13 cellular contexts compared by ENCODE assay signal in genomic region chr9:99967457-99967856, GRCh38.
"Had no signal": no experiment of that assay in that cellular context is flagged by ENCODE, and none has a peak within 500 bp of the region (broad histone marks: within the 10 kb centered on the region; RNA-seq: fewer than 3 reads in every experiment).

No MANE protein-coding gene starts in this region.

- H3K4me3 Mint-ChIP-seq: activated CD4-positive, alpha-beta memory T cell treated with anti-CD3 and anti-CD28 coated beads, Interleukin-2, amount 10 ng/mL, durations not matched to agents 7 days and 5 days; activated T-cell treated with anti-CD3 and anti-CD28 coated beads, Interleukin-2, amount 50 U/mL, for 4 hours; stimulated activated memory B cell treated with anti-CD40 and anti-IgM and Interleukin-4, amounts not matched to agents 10 μg/mL and 1 μg/mL and 100 μg/mL, for 72 hours had no signal

- H3K4me1 ChIP-seq: esophagus muscularis mucosa had no signal

- H3K9me3 ChIP-seq: esophagus muscularis mucosa, neutrophil had no signal

- H3K9me3 Mint-ChIP-seq: activated CD4-positive, alpha-beta memory T cell treated with anti-CD3 and anti-CD28 coated beads, Interleukin-2, amount 10 ng/mL, durations not matched to agents 7 days and 5 days; activated naive CD4-positive, alpha-beta T cell treated with anti-CD3 and anti-CD28 coated beads, Interleukin-2, amount 50 U/mL, for 72 hours; activated T-cell treated with anti-CD3 and anti-CD28 coated beads, Interleukin-2, amount 50 U/mL, for 4 hours; stimulated activated memory B cell treated with anti-CD40 and anti-IgM and Interleukin-4, amounts not matched to agents 10 μg/mL and 1 μg/mL and 100 μg/mL, for 72 hours had no signal

- ATAC-seq: activated naive CD4-positive, alpha-beta T cell treated with anti-CD3 and anti-CD28 coated beads, Interleukin-2, amount 50 U/mL, for 72 hours; activated T-cell treated with anti-CD3 and anti-CD28 coated beads, Interleukin-2, amount 50 U/mL, for 4 hours; stimulated activated memory B cell treated with anti-CD40 and anti-IgM and Interleukin-4, amounts not matched to agents 10 μg/mL and 1 μg/mL and 100 μg/mL, for 72 hours had no signal

- H3K27ac ChIP-seq: esophagus muscularis mucosa, hepatocyte, neutrophil had no signal

- H3K27me3 ChIP-seq: esophagus muscularis mucosa, hepatocyte, neutrophil had no signal

- H3K27me3 Mint-ChIP-seq: activated CD4-positive, alpha-beta memory T cell treated with anti-CD3 and anti-CD28 coated beads, Interleukin-2, amount 10 ng/mL, durations not matched to agents 7 days and 5 days; stimulated activated memory B cell treated with anti-CD40 and anti-IgM and Interleukin-4, amounts not matched to agents 10 μg/mL and 1 μg/mL and 100 μg/mL, for 72 hours had no signal

- H3K4me3 ChIP-seq: esophagus muscularis mucosa, hepatocyte had no signal

- H3K27ac Mint-ChIP-seq: activated CD4-positive, alpha-beta memory T cell treated with anti-CD3 and anti-CD28 coated beads, Interleukin-2, amount 10 ng/mL, durations not matched to agents 7 days and 5 days; activated naive CD4-positive, alpha-beta T cell treated with anti-CD3 and anti-CD28 coated beads, Interleukin-2, amount 50 U/mL, for 72 hours; stimulated activated memory B cell treated with anti-CD40 and anti-IgM and Interleukin-4, amounts not matched to agents 10 μg/mL and 1 μg/mL and 100 μg/mL, for 72 hours had no signal

- H3K4me1 Mint-ChIP-seq: activated CD4-positive, alpha-beta memory T cell treated with anti-CD3 and anti-CD28 coated beads, Interleukin-2, amount 10 ng/mL, durations not matched to agents 7 days and 5 days; stimulated activated memory B cell treated with anti-CD40 and anti-IgM and Interleukin-4, amounts not matched to agents 10 μg/mL and 1 μg/mL and 100 μg/mL, for 72 hours had no signal

- DNase-seq: activated CD4-positive, alpha-beta memory T cell treated with anti-CD3 and anti-CD28 coated beads, Interleukin-2, amount 10 ng/mL, durations not matched to agents 7 days and 5 days; activated CD4-positive, alpha-beta T cell treated with anti-CD3 and anti-CD28 coated beads for 4 hours; activated effector memory CD4-positive, alpha-beta T cell treated with Interleukin-2 at 50 U/mL for 16 hours; activated T-cell treated with anti-CD3 and anti-CD28 coated beads, Interleukin-2, amount 50 U/mL, for 4 hours; caudate nucleus; midbrain; substantia nigra; T-helper 2 cell had no signal
